Comparison of ENCODE assay signal across 10 cellular contexts in the genomic region with DNA sequence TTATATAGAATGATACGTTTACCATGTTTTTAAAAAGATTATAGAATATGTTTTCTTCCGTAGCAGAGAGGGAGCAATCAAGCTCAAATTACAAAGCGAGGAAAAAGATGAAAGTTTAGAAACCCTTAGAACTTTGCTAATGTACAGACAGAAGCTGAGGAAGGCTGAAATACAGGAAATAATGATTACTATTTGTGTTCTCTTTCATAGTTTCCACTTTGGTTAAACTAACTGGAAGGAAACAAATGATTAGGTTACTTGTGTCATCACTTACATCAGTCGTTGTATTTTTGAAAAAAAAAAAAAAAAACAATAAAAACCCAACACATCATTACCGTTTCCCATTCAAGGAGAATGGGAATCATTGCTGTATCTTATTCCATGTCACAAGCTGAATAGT.
DNase-seq lines count a peak whose midpoint lies in the region; ATAC-seq, FAIRE-seq and TF ChIP-seq lines count a peak whose summit lies in the region.
"Had no signal": no experiment of that assay in that cellular context is flagged by ENCODE, and none has a peak within 500 bp of the region (broad histone marks: within the 10 kb centered on the region; RNA-seq: fewer than 3 reads in every experiment).

No MANE protein-coding gene starts in this region.

- H3K27me3 Mint-ChIP-seq in activated CD8-positive, alpha-beta T cell treated with anti-CD3 and anti-CD28 coated beads for 36 hours, result no peaks in the 10 kb centered on the region
- H3K27me3 Mint-ChIP-seq in mesothelial cell of epicardium (ENCODE audit: low read depth), result no peaks in the 10 kb centered on the region

- POLR2A ChIA-PET in activated CD8-positive, alpha-beta T cell treated with anti-CD3 and anti-CD28 coated beads for 36 hours (lab: Charles Lee), result no interaction called here
- POLR2A ChIA-PET in RWPE1 (lab: Yijun Ruan, JAX; ENCODE audit: low non-redundant PET), result no interaction called here

- intact Hi-C loops in activated CD8-positive, alpha-beta T cell treated with anti-CD3 and anti-CD28 coated beads for 36 hours (cut with micrococcal nuclease), result no loop called here

- peak; percentile 23 for FAIRE-seq in GM19239 (lab: Jason Lieb, UNC)

- peak overlapping the region; percentile 59 to 87 (median 75) for H3K4me2 ChIP-seq in BLaER1 treated with 17β-estradiol and CSF1 and Interleukin-3, amounts not matched to agents 10 nM and 100 nM

- H3K4me3 ChIP-seq in BLaER1 treated with 17β-estradiol and CSF1 and Interleukin-3, amounts not matched to agents 10 nM and 100 nM, result peak overlapping the region in 9 of 10 experiments; percentile 2 to 44 (median 24); a peak in 12 of 20 replicates
- H3K4me3 ChIP-seq in MG63, result no peak overlapping the region

- peaks cover 54% of the 10 kb centered on the region for H3K4me1 Mint-ChIP-seq in activated CD8-positive, alpha-beta T cell treated with anti-CD3 and anti-CD28 coated beads for 36 hours (ENCODE audit: low read depth)
- H3K4me1 Mint-ChIP-seq in mesothelial cell of epicardium, result peaks cover 38% of the 10 kb centered on the region

- no peak for TF ChIP-seq CTCF in activated CD8-positive, alpha-beta T cell treated with anti-CD3 and anti-CD28 coated beads for 36 hours (IDR thresholded peaks at IDR 0.05)
- TF ChIP-seq CTCF in mesothelial cell of epicardium (IDR thresholded peaks at IDR 0.05; ENCODE audit: unreplicated experiment), result no peak
- TF ChIP-seq CTCF in RWPE1 (conservative IDR thresholded peaks at IDR 0.05; ENCODE audit: low read depth), result no peak

- peaks cover 14% of the 10 kb centered on the region for H3K9me3 Mint-ChIP-seq in activated CD8-positive, alpha-beta T cell treated with anti-CD3 and anti-CD28 coated beads for 36 hours
- peaks cover 15% of the 10 kb centered on the region for H3K9me3 Mint-ChIP-seq in mesothelial cell of epicardium

- H4K20me1 ChIP-seq in BLaER1 treated with 17β-estradiol and CSF1 and Interleukin-3, amounts not matched to agents 10 nM and 100 nM, result no peaks in the 10 kb centered on the region

- H3K9me3 ChIP-seq in BLaER1 treated with 17β-estradiol and CSF1 and Interleukin-3, amounts not matched to agents 10 nM and 100 nM (replicated peaks in 1 of 11), result peaks cover 8 to 18% (median 14%) of the 10 kb centered on the region in 11 experiments; a peak in 17 of 22 replicates
- H3K9me3 ChIP-seq in MG63, result no peaks in the 10 kb centered on the region

- H3K4me1 ChIP-seq in BLaER1 treated with 17β-estradiol and CSF1 and Interleukin-3, amounts not matched to agents 10 nM and 100 nM, result peaks cover 33 to 45% (median 40%) of the 10 kb centered on the region in 10 experiments

- H3K4me3 Mint-ChIP-seq in activated CD8-positive, alpha-beta T cell treated with anti-CD3 and anti-CD28 coated beads for 36 hours, result peak overlapping the region; percentile 69
- no peak overlapping the region for H3K4me3 Mint-ChIP-seq in mesothelial cell of epicardium

- CTCF ChIA-PET in activated CD8-positive, alpha-beta T cell treated with anti-CD3 and anti-CD28 coated beads for 36 hours (lab: Charles Lee), result interaction anchor here (0.6 to 0.8 kb wide), 2 partner anchors 8 to 145 kb away, joined by 3 read pairs; no protein-coding TSS in a partner anchor
- CTCF ChIA-PET in RWPE1 (lab: Yijun Ruan, JAX), result no interaction called here

- H3K36me3 Mint-ChIP-seq in activated CD8-positive, alpha-beta T cell treated with anti-CD3 and anti-CD28 coated beads for 36 hours (ENCODE audit: low read depth), result peaks cover 29% of the 10 kb centered on the region
- H3K36me3 Mint-ChIP-seq in mesothelial cell of epicardium, result peaks cover 8% of the 10 kb centered on the region

- peak overlapping the region; percentile 26 to 74 (median 60); a peak in 21 of 22 replicates for H3K9ac ChIP-seq in BLaER1 treated with 17β-estradiol and CSF1 and Interleukin-3, amounts not matched to agents 10 nM and 100 nM

- ATAC-seq in activated CD8-positive, alpha-beta T cell treated with anti-CD3 and anti-CD28 coated beads for 36 hours, result peak; percentile 58

- no peaks in the 10 kb centered on the region for H3K36me3 ChIP-seq in BLaER1 treated with 17β-estradiol and CSF1 and Interleukin-3, amounts not matched to agents 10 nM and 100 nM
- H3K36me3 ChIP-seq in MG63, result no peaks in the 10 kb centered on the region

- DNase-seq in GM19239 (ENCODE audit: insufficient read length, low spot score) (no peak), mesothelial cell of epicardium (ENCODE audit: low spot score in 2 of 2, unreplicated experiment in 2 of 2) (no peak), MG63 (no peak), inferior parietal cortex (ENCODE audit: extremely low spot score) (no peak), RWPE1 (ENCODE audit: low spot score) (no peak), NCI-H748 treated with DMSO at 0.1 percent for 48 hours (lab: John Stamatoyannopoulos, UW) (no peak)
- no peak for DNase-seq in activated CD8-positive, alpha-beta T cell treated with anti-CD3 and anti-CD28 coated beads for 36 hours
- DNase-seq: glutamatergic neuron, right cardiac atrium had no signal

- H3K27ac Mint-ChIP-seq in activated CD8-positive, alpha-beta T cell treated with anti-CD3 and anti-CD28 coated beads for 36 hours, result peak overlapping the region; percentile 99
- H3K27ac Mint-ChIP-seq in mesothelial cell of epicardium, result peak overlapping the region; percentile 34

- H3K27me3 ChIP-seq in BLaER1 treated with 17β-estradiol and CSF1 and Interleukin-3, amounts not matched to agents 10 nM and 100 nM, result no peaks in the 10 kb centered on the region
- no peaks in the 10 kb centered on the region for H3K27me3 ChIP-seq in MG63

- H3K27ac ChIP-seq in BLaER1 treated with 17β-estradiol and CSF1 and Interleukin-3, amounts not matched to agents 10 nM and 100 nM, result peak overlapping the region; percentile 73 to 86 (median 82)
- H3K27ac ChIP-seq in RWPE1, result no peak overlapping the region
